Comparison of ENCODE assay signal across 8 cellular contexts in genomic region chr16:58515871-58516767, GRCh38. TPM values are rescaled to one million over a fixed set of nuclear protein-coding genes. Genes with fewer than 3 reads are reported as not detected.
DNase-seq lines count a peak whose midpoint lies in the region; ATAC-seq and TF ChIP-seq lines count a peak whose summit lies in the region.

No MANE protein-coding gene starts in this region.

- H3K9me3 Mint-ChIP-seq in Caco-2 (ENCODE audit: unreplicated experiment) = no peaks in the 10 kb centered on the region

- peaks cover 18% of the 10 kb centered on the region for H3K4me1 ChIP-seq in Caco-2
- peaks cover 14 to 20% of the 10 kb centered on the region in 2 donors for H3K4me1 ChIP-seq in duodenal mucosa (ENCODE audit: control insufficient read depth in 1 of 2, insufficient read depth in 2 of 2, low read length in 2 of 2)
- H3K4me1 ChIP-seq in mesendoderm (ENCODE audit: control insufficient read depth, low read depth, low read length) = no peaks in the 10 kb centered on the region
- peaks cover 4% of the 10 kb centered on the region for H3K4me1 ChIP-seq in testis

- peak overlapping the region; percentile 92 for H3K56ac ChIP-seq in mesendoderm (ENCODE audit: low read length)

- intact Hi-C loops in Caco-2 (cut with micrococcal nuclease; ENCODE audit: unreplicated experiment) = loop anchor here (1.0 kb wide), 2 partner anchors 114 to 122 kb away; no protein-coding TSS in a partner anchor
- intact Hi-C loops in testis (cut with DNase I; ENCODE audit: low total_unique reads) = loop anchor here (10.0 kb wide), 1 partner anchor 119 kb away; no protein-coding TSS in a partner anchor

- peaks cover 85% of the 10 kb centered on the region for H3K36me3 Mint-ChIP-seq in Caco-2 (ENCODE audit: insufficient read depth, unreplicated experiment)

- peak overlapping the region; percentile 89 for H3K4me2 ChIP-seq in mesendoderm (ENCODE audit: low read length)

- no TSS peak for BruUV-seq in Caco-2 (replicated peaks; lab: Mats Ljungman, UMichigan)

- H3K9me3 ChIP-seq in Caco-2 = no peaks in the 10 kb centered on the region
- H3K9me3 ChIP-seq in duodenal mucosa (ENCODE audit: control insufficient read depth in 1 of 2, low read length in 2 of 2) = no peaks in the 10 kb centered on the region
- no peaks in the 10 kb centered on the region for H3K9me3 ChIP-seq in testis

- DNase-seq in Caco-2 (peak; percentile 66 to 73), T-helper 9 cell (peak; percentile 38), mesendoderm (peak; percentile 66), testis (no peak), pons (ENCODE audit: low spot score) (no peak)

- H3K4ac ChIP-seq in mesendoderm (ENCODE audit: low read depth, low read length) = peak overlapping the region; percentile 25

- no peak overlapping the region for H4K5ac ChIP-seq in mesendoderm (ENCODE audit: low read length)

- no peak overlapping the region for H2AK5ac ChIP-seq in mesendoderm (ENCODE audit: low read length)

- H3K27me3 ChIP-seq in Caco-2 (replicated peaks; ENCODE audit: control insufficient read depth, insufficient read depth, low read length) (no peaks in the 10 kb centered on the region), duodenal mucosa (ENCODE audit: control insufficient read depth in 1 of 2, insufficient read depth in 2 of 2, low read length in 2 of 2) (no peaks in the 10 kb centered on the region), mesendoderm (ENCODE audit: insufficient read depth, low read length, poor library complexity) (no peaks in the 10 kb centered on the region), testis (no peaks in the 10 kb centered on the region)

- no peak overlapping the region for H3K27ac ChIP-seq in duodenal mucosa (ENCODE audit: low read depth, low read length)
- no peak overlapping the region for H3K27ac ChIP-seq in mesendoderm (ENCODE audit: low read depth, low read length)
- H3K27ac ChIP-seq in testis = peak overlapping the region; percentile 49 to 82

- ATAC-seq in GM19463 (IDR thresholded peaks at IDR 0.05; ENCODE audit: unreplicated experiment) = peak; percentile 21
- ATAC-seq in HG03520 (IDR thresholded peaks at IDR 0.05; ENCODE audit: unreplicated experiment) = peak; percentile 31

- peaks cover 43% of the 10 kb centered on the region for H3K4me1 Mint-ChIP-seq in Caco-2 (ENCODE audit: low read depth, unreplicated experiment)

- H3K23ac ChIP-seq in mesendoderm (ENCODE audit: low read length) = peak overlapping the region; percentile 53

- H2BK120ac ChIP-seq in mesendoderm (ENCODE audit: low read depth, low read length) = no peak overlapping the region

- peak overlapping the region; percentile 88 for H3K4me3 ChIP-seq in Caco-2 (ENCODE audit: low read depth, low read length)
- H3K4me3 ChIP-seq in duodenal mucosa (ENCODE audit: low read depth in 1 of 2, low read length in 2 of 2) = peak overlapping the region; percentile 77 to 80
- H3K4me3 ChIP-seq in mesendoderm (ENCODE audit: low read length) = peak overlapping the region; percentile 75
- peak overlapping the region; percentile 91 to 94 for H3K4me3 ChIP-seq in testis

- POLR2A ChIA-PET in Caco-2 (lab: Charles Lee) = interaction anchor here (0.5 to 0.6 kb wide), 4 partner anchors 9 to 141 kb away, joined by 3 to 8 read pairs (median 3); no protein-coding TSS in a partner anchor

- CTCF ChIA-PET in Caco-2 (lab: Charles Lee) = interaction anchor here (1.6 to 2.1 kb wide), 2 partner anchors 145 to 240 kb away, joined by 7 to 8 read pairs; no protein-coding TSS in a partner anchor

- H3K27me3 Mint-ChIP-seq in Caco-2 (ENCODE audit: insufficient read depth, unreplicated experiment) = no peaks in the 10 kb centered on the region

- H3K18ac ChIP-seq in mesendoderm (ENCODE audit: low read length) = peak overlapping the region; percentile 44

- TF ChIP-seq CTCF in Caco-2 (IDR thresholded peaks at IDR 0.05; ENCODE audit: insufficient read depth in 1 of 2, low read depth in 1 of 2, low read length in 1 of 2, severe bottlenecking in 1 of 2, unreplicated experiment in 1 of 2) (no peak), testis (IDR thresholded peaks at IDR 0.05) (no peak)

- no peak overlapping the region for H2BK5ac ChIP-seq in mesendoderm (ENCODE audit: low read length)

- no CpG with 5 or more reads among the region's 66 CpGs for WGBS in mesendoderm (ENCODE audit: extremely low coverage, insufficient coverage, low lambda C conversion rate)
- 21 to 42% methylated on average over 8 to 36 of the region's 66 CpGs for WGBS in testis, 2 donors

- no peak overlapping the region for H4K8ac ChIP-seq in mesendoderm (ENCODE audit: low read depth, low read length)

- no peak overlapping the region for H2BK15ac ChIP-seq in mesendoderm (replicated peaks; ENCODE audit: low read depth)

- TF ChIP-seq POLR2A in testis (IDR thresholded peaks at IDR 0.05) = no peak

- H3K79me2 ChIP-seq in mesendoderm (ENCODE audit: control insufficient read depth, insufficient read depth, low read length) = peaks cover 6% of the 10 kb centered on the region

- H3K9ac ChIP-seq in duodenal mucosa (ENCODE audit: low read depth in 1 of 2, low read length in 2 of 2) (peak overlapping the region; percentile 51 to 69), mesendoderm (ENCODE audit: low read length) (peak overlapping the region; percentile 90)

- peaks cover 10% of the 10 kb centered on the region for H3K79me1 ChIP-seq in mesendoderm (ENCODE audit: low read length)

- H3K4me3 Mint-ChIP-seq in Caco-2 (ENCODE audit: unreplicated experiment) = peak overlapping the region; percentile 93

- H3K36me3 ChIP-seq in Caco-2 (ENCODE audit: control insufficient read depth, insufficient read depth, low read length) = peaks cover 10% of the 10 kb centered on the region
- H3K36me3 ChIP-seq in duodenal mucosa (ENCODE audit: control insufficient read depth in 1 of 2, insufficient read depth in 2 of 2, low read length in 2 of 2) = peaks cover 32 to 42% of the 10 kb centered on the region in 2 donors
- H3K36me3 ChIP-seq in mesendoderm (ENCODE audit: control insufficient read depth, insufficient read depth, low read length) = peaks cover 22% of the 10 kb centered on the region
- no peaks in the 10 kb centered on the region for H3K36me3 ChIP-seq in testis (ENCODE audit: low read depth, missing control alignments)

- peak overlapping the region; percentile 97 for H3K27ac Mint-ChIP-seq in Caco-2 (ENCODE audit: unreplicated experiment)

RNA-seq across cellular contexts. Expression of gene SETD6, which starts 0.8 kb away (rescaled TPM):
- 34.9 and 41.7 TPM in 2 replicates for total RNA-seq in Caco-2 (2022)
- 24.0 TPM for polyA plus RNA-seq in mesendoderm (2013, experiment 1 of 2)
- polyA plus RNA-seq in mesendoderm (2013, experiment 2 of 2) = 25.0 TPM
- 10 to 100 TPM; 71.2 to 77.5 TPM for total RNA-seq in testis
- 21.6 TPM for polyA plus RNA-seq in testis (ENCODE audit: insufficient read depth, low read depth, low replicate concordance)

RNA-seq across cellular contexts. Expression of gene NDRG4, which starts 16.2 kb away (rescaled TPM):
- total RNA-seq in Caco-2 (2022) (6.7 and 10.7 TPM in 2 replicates), testis (100 to 1,000 TPM; 375 to 444 TPM)
- 7.2 TPM for polyA plus RNA-seq in mesendoderm (2013, experiment 1 of 2)
- polyA plus RNA-seq in mesendoderm (2013, experiment 2 of 2) = 7.0 TPM
- polyA plus RNA-seq in testis (ENCODE audit: insufficient read depth, low read depth, low replicate concordance) = 142 TPM

Comparison
In these comparisons a context has a peak if more than half of its experiments do, and no peak if none do; other contexts are left out.
1. DNase-seq: peak in Caco-2 (2 of 2), T-helper 9 cell (single experiment) and mesendoderm (single experiment); none in testis (single experiment) and pons (single experiment).
2. H3K27ac ChIP-seq: peak in testis (2 of 2); none in duodenal mucosa (single experiment) and mesendoderm (single experiment).
3. RNA of gene NDRG4, which starts 16.2 kb away (total RNA-seq): 375 to 444 TPM in testis; 6.7 to 10.7 TPM in Caco-2; every median in the first group is over 10 times any median in the second.
4. Peak in every context shown above with its lines, with median percentiles within 50 percentile points of each other: H3K4me3 ChIP-seq.